9 cellular contexts compared by ENCODE assay signal in the genomic region with DNA sequence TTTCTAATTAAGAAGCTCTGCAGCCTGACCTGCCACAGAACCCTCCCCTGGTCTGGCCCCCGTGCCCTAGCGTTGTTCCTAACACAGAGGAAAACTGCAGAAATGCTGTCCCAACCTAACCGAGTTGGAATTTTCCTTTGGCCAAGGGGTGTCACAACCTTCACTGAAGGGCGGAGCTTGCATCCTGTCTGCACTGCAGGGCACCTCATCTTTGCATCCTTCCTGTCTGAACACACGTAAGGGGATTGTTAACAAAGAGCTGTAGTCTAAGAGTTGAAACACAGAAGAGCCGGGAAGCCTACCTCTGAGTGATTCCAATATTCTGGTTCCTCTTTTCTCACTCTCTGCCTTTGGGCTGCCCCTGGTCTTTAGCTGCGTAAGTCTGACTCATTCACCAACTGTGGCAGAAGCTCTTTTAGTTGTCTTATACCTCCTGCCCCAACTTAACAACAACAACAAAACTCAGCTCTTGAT. TPM values are rescaled to one million over a fixed set of nuclear protein-coding genes. Genes with fewer than 3 reads are reported as not detected.
DNase-seq lines count a peak whose midpoint lies in the region; ATAC-seq and TF ChIP-seq lines count a peak whose summit lies in the region.
"Had no signal": no experiment of that assay in that cellular context is flagged by ENCODE, and none has a peak within 500 bp of the region (broad histone marks: within the 10 kb centered on the region; RNA-seq: fewer than 3 reads in every experiment).

No MANE protein-coding gene starts in this region.

- H3K27me3 ChIP-seq in Caco-2 (replicated peaks; ENCODE audit: control insufficient read depth, insufficient read depth, low read length), result no peaks in the 10 kb centered on the region
- no peaks in the 10 kb centered on the region for H3K27me3 ChIP-seq in neural cell (ENCODE audit: insufficient read depth, low read depth, low read length)

- no peak for TF ChIP-seq EP300 in neural cell (conservative IDR thresholded peaks at IDR 0.05; ENCODE audit: poor library complexity, severe bottlenecking)

- H3K4me3 ChIP-seq in Caco-2 (ENCODE audit: low read depth, low read length) (no peak overlapping the region), neural cell (ENCODE audit: low read length) (peak overlapping the region; percentile 70)

- no peaks in the 10 kb centered on the region for H3K9me2 ChIP-seq in neural cell (ENCODE audit: insufficient read depth, low read length)

- H3K4me3 Mint-ChIP-seq in Caco-2 (ENCODE audit: unreplicated experiment), result peak overlapping the region; percentile 77
- peak overlapping the region; percentile 69 for H3K4me3 Mint-ChIP-seq in T-helper 1 cell treated with Interleukin-12 subunit alpha and Interleukin-12 subunit beta and Interleukin-4 antibody, amounts not matched to agents 30 μg/mL and 1 μg/mL, for 36 hours
- H3K4me3 Mint-ChIP-seq in Calu3 (ENCODE audit: low read depth, unreplicated experiment), result no peak overlapping the region

- TF ChIP-seq CTCF in Caco-2 (IDR thresholded peaks at IDR 0.05; ENCODE audit: insufficient read depth in 1 of 2, low read depth in 1 of 2, low read length in 1 of 2, severe bottlenecking in 1 of 2, unreplicated experiment in 1 of 2) (no peak), neural cell (IDR thresholded peaks at IDR 0.05; ENCODE audit: poor library complexity, severe bottlenecking) (no peak), Calu3 (IDR thresholded peaks at IDR 0.05; ENCODE audit: unreplicated experiment) (no peak)

- H3K9me3 ChIP-seq in Caco-2 (no peaks in the 10 kb centered on the region), neural cell (ENCODE audit: low read length) (no peaks in the 10 kb centered on the region)

- peak overlapping the region; percentile 69 for H3K9ac ChIP-seq in neural cell (ENCODE audit: low read length)

- CTCF ChIA-PET in Caco-2 (lab: Charles Lee) (interaction anchor here (0.8 to 4.4 kb wide), 2 partner anchors 12 to 43 kb away, joined by 3 to 17 read pairs; no protein-coding TSS in a partner anchor), Calu3 (lab: Charles Lee) (no interaction called here)

- H3K27me3 Mint-ChIP-seq in Caco-2 (ENCODE audit: insufficient read depth, unreplicated experiment) (no peaks in the 10 kb centered on the region), Calu3 (ENCODE audit: unreplicated experiment) (no peaks in the 10 kb centered on the region)
- H3K27me3 Mint-ChIP-seq in T-helper 1 cell treated with Interleukin-12 subunit alpha and Interleukin-12 subunit beta and Interleukin-4 antibody, amounts not matched to agents 30 μg/mL and 1 μg/mL, for 36 hours (ENCODE audit: low read depth), result no peaks in the 10 kb centered on the region

- peak; percentile 72 for ATAC-seq in GM19328 (IDR thresholded peaks at IDR 0.05; ENCODE audit: unreplicated experiment)
- peak; percentile 74 for ATAC-seq in HG03280 (IDR thresholded peaks at IDR 0.05; ENCODE audit: unreplicated experiment)

- BruUV-seq in Caco-2 (replicated peaks; lab: Mats Ljungman, UMichigan) (TSS peak; percentile 14), Calu3 (replicated peaks; lab: Mats Ljungman, UMichigan) (no TSS peak)

- H2AFZ ChIP-seq in neural cell (ENCODE audit: low read depth, low read length), result no peak overlapping the region

- H4K20me1 ChIP-seq in neural cell (ENCODE audit: insufficient read depth), result no peaks in the 10 kb centered on the region

- H3K9me3 Mint-ChIP-seq in Caco-2 (ENCODE audit: unreplicated experiment) (no peaks in the 10 kb centered on the region), Calu3 (ENCODE audit: low read depth, unreplicated experiment) (no peaks in the 10 kb centered on the region)
- H3K9me3 Mint-ChIP-seq in T-helper 1 cell treated with Interleukin-12 subunit alpha and Interleukin-12 subunit beta and Interleukin-4 antibody, amounts not matched to agents 30 μg/mL and 1 μg/mL, for 36 hours, result no peaks in the 10 kb centered on the region

- H3K4me1 ChIP-seq in Caco-2, result peaks cover 18% of the 10 kb centered on the region

- H3F3A ChIP-seq in neural cell (ENCODE audit: insufficient read depth, low read length, poor library complexity, severe bottlenecking), result no peaks in the 10 kb centered on the region

- intact Hi-C loops in Caco-2 (cut with micrococcal nuclease; ENCODE audit: unreplicated experiment) (no loop called here), Calu3 (cut with micrococcal nuclease; ENCODE audit: unreplicated experiment) (loop anchor here (10.0 kb wide), 1 partner anchor 346 kb away; no protein-coding TSS in a partner anchor)

- no peak for TF ChIP-seq RAD21 in neural cell (conservative IDR thresholded peaks at IDR 0.05)

- POLR2A ChIA-PET in Caco-2 (lab: Charles Lee), result no interaction called here

- peak overlapping the region; percentile 68 for H3K27ac ChIP-seq in neural cell (ENCODE audit: low read length)

- no peak for DNase-seq in Caco-2
- peak; percentile 59 for DNase-seq in dermis blood vessel endothelial cell
- DNase-seq in dedifferentiated amniotic fluid mesenchymal stem cell (ENCODE audit: extremely low spot score), result no peak
- DNase-seq in Calu3, result no peak

- peaks cover 31% of the 10 kb centered on the region for H3K79me2 ChIP-seq in neural cell (replicated peaks; ENCODE audit: insufficient read depth, low read length)

- H3K36me3 ChIP-seq in Caco-2 (ENCODE audit: control insufficient read depth, insufficient read depth, low read length) (no peaks in the 10 kb centered on the region), neural cell (ENCODE audit: insufficient read depth, low read length) (no peaks in the 10 kb centered on the region)

- H3K27ac Mint-ChIP-seq in Caco-2 (ENCODE audit: unreplicated experiment) (no peak overlapping the region), Calu3 (ENCODE audit: unreplicated experiment) (no peak overlapping the region)
- H3K27ac Mint-ChIP-seq in T-helper 1 cell treated with Interleukin-12 subunit alpha and Interleukin-12 subunit beta and Interleukin-4 antibody, amounts not matched to agents 30 μg/mL and 1 μg/mL, for 36 hours, result peak overlapping the region; percentile 80

- peak overlapping the region; percentile 91 for H3K4me2 ChIP-seq in neural cell (ENCODE audit: low read length)

- H3K36me3 Mint-ChIP-seq in Caco-2 (ENCODE audit: insufficient read depth, unreplicated experiment) (peaks cover 5% of the 10 kb centered on the region), Calu3 (ENCODE audit: insufficient read depth, unreplicated experiment) (no peaks in the 10 kb centered on the region)
- no peaks in the 10 kb centered on the region for H3K36me3 Mint-ChIP-seq in T-helper 1 cell treated with Interleukin-12 subunit alpha and Interleukin-12 subunit beta and Interleukin-4 antibody, amounts not matched to agents 30 μg/mL and 1 μg/mL, for 36 hours (ENCODE audit: low read depth)

- H3K4me1 Mint-ChIP-seq in Caco-2 (ENCODE audit: low read depth, unreplicated experiment) (peaks cover 15% of the 10 kb centered on the region), Calu3 (ENCODE audit: low read depth, unreplicated experiment) (peaks cover 8% of the 10 kb centered on the region)
- H3K4me1 Mint-ChIP-seq in T-helper 1 cell treated with Interleukin-12 subunit alpha and Interleukin-12 subunit beta and Interleukin-4 antibody, amounts not matched to agents 30 μg/mL and 1 μg/mL, for 36 hours (ENCODE audit: low read depth), result peaks cover 37% of the 10 kb centered on the region

TF ChIP-seq in neural cell, 6 proteins besides CTCF, POLR2A, EP300 and RAD21:
- TF ChIP-seq TAF1 (IDR thresholded peaks at IDR 0.05; ENCODE audit: low read depth) (no peak), POLR2AphosphoS5 (IDR thresholded peaks at IDR 0.05) (peak; percentile 31), MXI1 (conservative IDR thresholded peaks at IDR 0.05; ENCODE audit: poor library complexity, severe bottlenecking) (no peak)
- TF ChIP-seq, protein P1, sequence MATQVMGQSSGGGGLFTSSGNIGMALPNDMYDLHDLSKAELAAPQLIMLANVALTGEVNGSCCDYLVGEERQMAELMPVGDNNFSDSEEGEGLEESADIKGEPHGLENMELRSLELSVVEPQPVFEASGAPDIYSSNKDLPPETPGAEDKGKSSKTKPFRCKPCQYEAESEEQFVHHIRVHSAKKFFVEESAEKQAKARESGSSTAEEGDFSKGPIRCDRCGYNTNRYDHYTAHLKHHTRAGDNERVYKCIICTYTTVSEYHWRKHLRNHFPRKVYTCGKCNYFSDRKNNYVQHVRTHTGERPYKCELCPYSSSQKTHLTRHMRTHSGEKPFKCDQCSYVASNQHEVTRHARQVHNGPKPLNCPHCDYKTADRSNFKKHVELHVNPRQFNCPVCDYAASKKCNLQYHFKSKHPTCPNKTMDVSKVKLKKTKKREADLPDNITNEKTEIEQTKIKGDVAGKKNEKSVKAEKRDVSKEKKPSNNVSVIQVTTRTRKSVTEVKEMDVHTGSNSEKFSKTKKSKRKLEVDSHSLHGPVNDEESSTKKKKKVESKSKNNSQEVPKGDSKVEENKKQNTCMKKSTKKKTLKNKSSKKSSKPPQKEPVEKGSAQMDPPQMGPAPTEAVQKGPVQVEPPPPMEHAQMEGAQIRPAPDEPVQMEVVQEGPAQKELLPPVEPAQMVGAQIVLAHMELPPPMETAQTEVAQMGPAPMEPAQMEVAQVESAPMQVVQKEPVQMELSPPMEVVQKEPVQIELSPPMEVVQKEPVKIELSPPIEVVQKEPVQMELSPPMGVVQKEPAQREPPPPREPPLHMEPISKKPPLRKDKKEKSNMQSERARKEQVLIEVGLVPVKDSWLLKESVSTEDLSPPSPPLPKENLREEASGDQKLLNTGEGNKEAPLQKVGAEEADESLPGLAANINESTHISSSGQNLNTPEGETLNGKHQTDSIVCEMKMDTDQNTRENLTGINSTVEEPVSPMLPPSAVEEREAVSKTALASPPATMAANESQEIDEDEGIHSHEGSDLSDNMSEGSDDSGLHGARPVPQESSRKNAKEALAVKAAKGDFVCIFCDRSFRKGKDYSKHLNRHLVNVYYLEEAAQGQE (IDR thresholded peaks at IDR 0.05; ENCODE audit: borderline replicate concordance), result peak; percentile 13

RNA-seq across cellular contexts. Expression of a gene that starts 1.6 kb away (rescaled TPM):
- total RNA-seq in Caco-2 (2022) (4.9 and 6.4 TPM in 2 replicates), dermis blood vessel endothelial cell (17.7 and 30.8 TPM in 2 replicates), Calu3 (2022) (2.6 and 2.9 TPM in 2 replicates)
- polyA plus RNA-seq in neural cell, result 54.6 and 59.9 TPM in 2 replicates
- polyA minus RNA-seq in neural cell, result 81.8 and 89.1 TPM in 2 replicates

RNA-seq across cellular contexts. Expression of a gene that starts 20.0 kb away (rescaled TPM):
- total RNA-seq in Caco-2 (2022) (14.4 and 14.8 TPM in 2 replicates), dermis blood vessel endothelial cell (0.17 and 0.47 TPM in 2 replicates), Calu3 (2022) (6.2 and 7.9 TPM in 2 replicates)
- polyA plus RNA-seq in neural cell, result not detected in 2 replicates
- not detected in 2 replicates for polyA minus RNA-seq in neural cell
- total RNA-seq: SK-MEL-5 had no signal

RNA-seq across cellular contexts. Expression of a gene that starts 26.2 kb away (rescaled TPM):
- not detected in 2 replicates for total RNA-seq in Caco-2 (2022)
- total RNA-seq in dermis blood vessel endothelial cell, result not detected in 2 replicates
- not detected in 2 replicates for polyA plus RNA-seq in neural cell
- not detected in 2 replicates for polyA minus RNA-seq in neural cell
- not detected in 2 replicates for total RNA-seq in Calu3 (2022)
- total RNA-seq: SK-MEL-5 had no signal

RNA-seq across cellular contexts. Expression of a gene that starts 27.2 kb away (rescaled TPM):
- total RNA-seq in Caco-2 (2022), result 1.1 and 1.9 TPM in 2 replicates
- 1.0 and 1.7 TPM in 2 replicates for total RNA-seq in dermis blood vessel endothelial cell
- not detected in 2 replicates for polyA plus RNA-seq in neural cell
- not detected in 2 replicates for polyA minus RNA-seq in neural cell
- 0.66 and 1.9 TPM in 2 replicates for total RNA-seq in Calu3 (2022)

RNA-seq across cellular contexts. Expression of a gene that starts 59.4 kb away (rescaled TPM):
- total RNA-seq in Caco-2 (2022) (69.8 and 71.4 TPM in 2 replicates), dermis blood vessel endothelial cell (5.3 and 5.7 TPM in 2 replicates), Calu3 (2022) (28.1 and 29.8 TPM in 2 replicates)
- polyA plus RNA-seq in neural cell, result 22.0 and 28.1 TPM in 2 replicates
- polyA minus RNA-seq in neural cell, result 8.1 and 10.7 TPM in 2 replicates
